In the genomic region with DNA sequence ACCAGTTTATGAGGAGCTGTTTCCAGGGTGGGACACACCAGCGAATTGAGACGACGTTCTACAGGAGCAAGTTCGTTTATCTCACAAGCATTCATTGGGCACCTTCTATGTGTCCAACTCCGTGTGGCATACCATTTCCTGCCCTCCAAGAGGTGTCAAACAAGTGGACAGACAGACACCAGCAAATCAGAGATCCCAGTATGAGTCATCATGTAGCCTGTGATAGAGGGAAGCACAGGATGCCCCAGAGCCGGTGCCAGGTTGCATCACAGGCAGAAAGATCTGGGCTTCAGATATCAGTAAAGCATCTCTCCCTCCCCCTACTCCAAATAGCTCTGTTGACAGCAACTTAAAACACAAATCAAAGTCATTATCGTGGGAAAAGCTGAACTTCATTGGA, we compare ENCODE assay signal across 20 cellular contexts. TPM values are rescaled to one million over a fixed set of nuclear protein-coding genes. Genes with fewer than 3 reads are reported as not detected.
DNase-seq lines count a peak whose midpoint lies in the region; ATAC-seq and TF ChIP-seq lines count a peak whose summit lies in the region.
"Had no signal": no experiment of that assay in that cellular context is flagged by ENCODE, and none has a peak within 500 bp of the region (broad histone marks: within the 10 kb centered on the region; RNA-seq: fewer than 3 reads in every experiment).

No MANE protein-coding gene starts in this region.

- H3K27me3 ChIP-seq in MG63 (no peaks in the 10 kb centered on the region), mammary epithelial cell (ENCODE audit: insufficient read depth, low read length) (no peaks in the 10 kb centered on the region), parathyroid adenoma (ENCODE audit: control insufficient read depth, insufficient read depth, low read length) (no peaks in the 10 kb centered on the region)
- H3K27me3 ChIP-seq: left lung had no signal

- peak; percentile 25 to 33 for DNase-seq in activated T-cell treated with anti-CD3 and anti-CD28 coated beads, Interleukin-2, amount 50 U/mL, for 72 hours
- DNase-seq in activated T-cell treated with anti-CD3 and anti-CD28 coated beads, Interleukin-2, amount 50 U/mL, for 24 hours, result no peak
- DNase-seq in MG63 (peak; percentile 1), mammary epithelial cell (peak; percentile 60), H4 (ENCODE audit: low spot score) (no peak), iPS-NIHi11 (ENCODE audit: low spot score) (no peak)
- DNase-seq: amniotic stem cell; CD8-positive, alpha-beta memory T cell; endodermal cell; left lung; MM.1S; NCI-H2029 treated with DMSO at 0.1 percent for 48 hours; NCI-H524 treated with DMSO at 0.1 percent for 48 hours; OCI-M1; stimulated activated CD4-positive, alpha-beta T cell treated with anti-CD3 and anti-CD28 coated beads, Interleukin-4, amount 100 ng/mL, for 4 hours; stimulated activated CD8-positive, alpha-beta memory T cell treated with anti-CD3 and anti-CD28 coated beads, Interleukin-4, amount 100 ng/mL, for 48 hours; T1000 had no signal

- intact Hi-C loops in mammary epithelial cell (cut with micrococcal nuclease), result no loop called here

- peak in 1 of 2 donors; percentile 50 for ATAC-seq in activated T-cell treated with anti-CD3 and anti-CD28 coated beads, Interleukin-2, amount 50 U/mL, for 72 hours (replicated peaks in 1 of 2)
- no peak for ATAC-seq in HG03469 (IDR thresholded peaks at IDR 0.05; ENCODE audit: unreplicated experiment)
- ATAC-seq: left lung had no signal

- no peak overlapping the region for H3K4me3 ChIP-seq in MG63
- H3K4me3 ChIP-seq in mammary epithelial cell (replicated peaks in 1 of 3; ENCODE audit: insufficient read depth in 1 of 3, low read depth in 2 of 3, low read length in 3 of 3), result no peak overlapping the region
- no peak overlapping the region for H3K4me3 ChIP-seq in parathyroid adenoma (ENCODE audit: low read depth, low read length)
- H3K4me3 ChIP-seq: left lung had no signal

- no peak overlapping the region for H3K9ac ChIP-seq in mammary epithelial cell (ENCODE audit: insufficient read depth, low read length)
- H3K9ac ChIP-seq in parathyroid adenoma, result no peak overlapping the region

- H3K9me3 Mint-ChIP-seq in activated T-cell treated with anti-CD3 and anti-CD28 coated beads, Interleukin-2, amount 50 U/mL, for 72 hours, result peaks cover 3% of the 10 kb centered on the region in 2 donors
- H3K9me3 Mint-ChIP-seq in activated T-cell treated with anti-CD3 and anti-CD28 coated beads, Interleukin-2, amount 50 U/mL, for 24 hours, result peaks cover 2% of the 10 kb centered on the region
- H3K9me3 Mint-ChIP-seq: CD8-positive, alpha-beta memory T cell; endodermal cell had no signal

- no peaks in the 10 kb centered on the region for H3K9me3 ChIP-seq in MG63
- H3K9me3 ChIP-seq in mammary epithelial cell (replicated peaks; ENCODE audit: insufficient read depth, low read length), result no peaks in the 10 kb centered on the region
- H3K9me3 ChIP-seq in parathyroid adenoma (ENCODE audit: control insufficient read depth, low read length), result no peaks in the 10 kb centered on the region
- H3K9me3 ChIP-seq: left lung had no signal

- no peak for TF ChIP-seq CTCF in mammary epithelial cell (conservative IDR thresholded peaks at IDR 0.05 in 1 of 2, IDR thresholded peaks at IDR 0.05 in 1 of 2; ENCODE audit: extremely low read depth in 1 of 2, insufficient read depth in 1 of 2, low read depth in 1 of 2, low read length in 2 of 2)
- TF ChIP-seq CTCF in parathyroid adenoma (IDR thresholded peaks at IDR 0.05), result no peak

- H3K4me2 ChIP-seq in mammary epithelial cell (ENCODE audit: insufficient read depth, low read depth, low read length) (no peak overlapping the region), parathyroid adenoma (ENCODE audit: low read length) (peak overlapping the region; percentile 0)

- CTCF ChIA-PET in mammary epithelial cell (lab: Charles Lee; ENCODE audit: low non-redundant PET), result no interaction called here

- peaks cover 15% of the 10 kb centered on the region for H3K27me3 Mint-ChIP-seq in activated T-cell treated with anti-CD3 and anti-CD28 coated beads, Interleukin-2, amount 50 U/mL, for 72 hours (ENCODE audit: low read depth)
- H3K27me3 Mint-ChIP-seq in activated T-cell treated with anti-CD3 and anti-CD28 coated beads, Interleukin-2, amount 50 U/mL, for 24 hours, result peaks cover 41% of the 10 kb centered on the region

- no peaks in the 10 kb centered on the region for H4K20me1 ChIP-seq in mammary epithelial cell (ENCODE audit: insufficient read depth, low read length)

- in situ Hi-C loops in mammary epithelial cell (cut with MboI; ENCODE audit: low sequenced_read_pairs in 2 of 2), result no loop called here

- dilution Hi-C loops in mammary epithelial cell (cut with HindIII; ENCODE audit: low sequenced_read_pairs), result no loop called here

- H3K36me3 Mint-ChIP-seq in activated T-cell treated with anti-CD3 and anti-CD28 coated beads, Interleukin-2, amount 50 U/mL, for 72 hours (ENCODE audit: insufficient read depth in 2 of 2), result peaks cover 0 to 2% of the 10 kb centered on the region in 2 donors
- no peaks in the 10 kb centered on the region for H3K36me3 Mint-ChIP-seq in activated T-cell treated with anti-CD3 and anti-CD28 coated beads, Interleukin-2, amount 50 U/mL, for 24 hours (ENCODE audit: low read depth)

- no peak overlapping the region for H3K27ac ChIP-seq in mammary epithelial cell (ENCODE audit: insufficient read depth, low read depth, low read length)
- H3K27ac ChIP-seq in parathyroid adenoma, result no peak overlapping the region
- H3K27ac ChIP-seq: left lung had no signal

- peaks cover 22% of the 10 kb centered on the region for H3K4me1 Mint-ChIP-seq in activated T-cell treated with anti-CD3 and anti-CD28 coated beads, Interleukin-2, amount 50 U/mL, for 72 hours (ENCODE audit: low read depth)
- peaks cover 27% of the 10 kb centered on the region for H3K4me1 Mint-ChIP-seq in activated T-cell treated with anti-CD3 and anti-CD28 coated beads, Interleukin-2, amount 50 U/mL, for 24 hours (ENCODE audit: low read depth)
- H3K4me1 Mint-ChIP-seq: endodermal cell had no signal

- no TSS peak for BruUV-seq in mammary epithelial cell (replicated peaks; lab: Mats Ljungman, UMichigan)

- H3K79me2 ChIP-seq in mammary epithelial cell (ENCODE audit: insufficient read depth, low read length) (no peaks in the 10 kb centered on the region), parathyroid adenoma (no peaks in the 10 kb centered on the region)

- peaks cover 27% of the 10 kb centered on the region for H3K4me1 ChIP-seq in mammary epithelial cell (ENCODE audit: insufficient read depth, low read length)
- peaks cover 20% of the 10 kb centered on the region for H3K4me1 ChIP-seq in parathyroid adenoma
- H3K4me1 ChIP-seq: left lung had no signal

- H2AFZ ChIP-seq in mammary epithelial cell (ENCODE audit: low read depth, low read length) (no peak overlapping the region), parathyroid adenoma (no peak overlapping the region)

- H3K4me3 Mint-ChIP-seq in activated T-cell treated with anti-CD3 and anti-CD28 coated beads, Interleukin-2, amount 50 U/mL, for 72 hours, result no peak overlapping the region
- no peak overlapping the region for H3K4me3 Mint-ChIP-seq in activated T-cell treated with anti-CD3 and anti-CD28 coated beads, Interleukin-2, amount 50 U/mL, for 24 hours
- H3K4me3 Mint-ChIP-seq: CD8-positive, alpha-beta memory T cell; endodermal cell had no signal

- no peak overlapping the region for H3K27ac Mint-ChIP-seq in activated T-cell treated with anti-CD3 and anti-CD28 coated beads, Interleukin-2, amount 50 U/mL, for 72 hours
- no peak overlapping the region for H3K27ac Mint-ChIP-seq in activated T-cell treated with anti-CD3 and anti-CD28 coated beads, Interleukin-2, amount 50 U/mL, for 24 hours
- H3K27ac Mint-ChIP-seq: activated T-helper 2 cell treated with anti-CD3 and anti-CD28 coated beads, Interferon-gamma antibody, Interleukin-2, Interleukin-4, amounts not matched to agents 10 μg/mL and 5 μg/mL and 100 μg/mL, durations not matched to agents 14 hours and 24 hours and 36 hours; endodermal cell had no signal

- H3K36me3 ChIP-seq in MG63 (no peaks in the 10 kb centered on the region), mammary epithelial cell (ENCODE audit: insufficient read depth, low read length) (no peaks in the 10 kb centered on the region), parathyroid adenoma (ENCODE audit: control insufficient read depth, insufficient read depth, low read length) (no peaks in the 10 kb centered on the region)
- H3K36me3 ChIP-seq: left lung had no signal

- WGBS in mammary epithelial cell (ENCODE audit: low coverage, missing lambda C conversion rate), result 28% methylated on average over 4 of the region's 7 CpGs

RNA-seq across cellular contexts. Expression of gene MAF, which starts 31.8 kb away (rescaled TPM):
- 100 to 1,000 TPM in 1 of 2 donors, 10 to 100 TPM in 1; 46.7 to 208 TPM for total RNA-seq in activated T-cell treated with anti-CD3 and anti-CD28 coated beads, Interleukin-2, amount 50 U/mL, for 72 hours
- not detected in 2 replicates for total RNA-seq in MG63 (2014; rRNA removed; shearing (Covaris generic); ENCODE audit: low replicate concordance)
- total RNA-seq in mammary epithelial cell, result 10 to 100 TPM; 10.3 to 27.0 TPM
- polyA plus RNA-seq in mammary epithelial cell, result 3.2 TPM
- 3.1 TPM for polyA minus RNA-seq in mammary epithelial cell
- total RNA-seq in H4 (2014; rRNA removed; shearing (Covaris generic)), result 6.6 and 7.9 TPM in 2 replicates

Comparison
In these comparisons a context has a peak if more than half of its experiments do, and no peak if none do; other contexts are left out.
1. DNase-seq: peak in activated T-cell treated with anti-CD3 and anti-CD28 coated beads, Interleukin-2, amount 50 U/mL, for 72 hours (2 of 2), MG63 (single experiment) and mammary epithelial cell (single experiment); none in activated T-cell treated with anti-CD3 and anti-CD28 coated beads, Interleukin-2, amount 50 U/mL, for 24 hours (single experiment), H4 (single experiment) and iPS-NIHi11 (single experiment).